In the genomic region with DNA sequence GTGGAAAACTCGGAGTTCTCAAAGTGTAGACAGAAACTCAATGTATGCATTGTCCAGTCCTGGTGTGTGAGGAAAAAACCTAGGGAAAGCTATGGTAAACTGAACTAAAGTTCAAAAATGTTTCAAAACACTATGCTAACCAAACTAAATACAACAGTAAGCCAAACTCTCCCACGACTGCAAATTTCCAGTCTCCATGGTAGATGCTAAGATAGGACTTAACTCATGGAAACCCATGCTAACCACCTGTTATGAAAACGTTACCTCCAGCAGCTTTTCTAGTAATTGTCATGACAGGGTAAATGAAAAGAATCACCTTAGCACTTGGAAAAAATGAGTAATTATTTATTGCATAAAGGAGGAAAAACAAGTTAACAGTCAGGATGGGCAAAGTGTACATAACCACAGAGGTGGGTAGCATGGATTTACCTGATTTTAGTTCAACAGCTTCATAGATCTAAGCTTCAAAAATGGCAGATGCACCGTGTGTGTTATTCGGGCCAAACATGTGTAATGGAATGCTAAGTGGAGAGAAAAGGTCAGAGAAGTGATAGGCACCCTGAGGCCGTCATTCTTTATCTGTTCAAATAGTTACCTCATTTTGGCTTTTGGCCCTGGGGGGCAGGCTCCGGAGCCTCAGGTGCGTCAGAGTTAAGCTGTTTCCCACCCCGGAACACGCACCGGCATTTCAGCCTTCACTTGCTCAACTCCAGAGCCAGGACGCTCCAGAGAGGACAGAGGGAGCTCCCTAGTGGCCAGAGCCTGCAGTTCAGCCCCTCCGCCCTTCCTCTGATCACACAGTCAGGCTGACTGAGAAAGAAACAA, we compare ENCODE assay signal across 8 cellular contexts.
A peak's percentile ranks its signal among the peaks of the same experiment; 100 is the strongest.
DNase-seq lines count a peak whose midpoint lies in the region; ATAC-seq, FAIRE-seq and TF ChIP-seq lines count a peak whose summit lies in the region.

No MANE protein-coding gene starts in this region.

- peak; percentile 92 for TF ChIP-seq CTCF in BJ (IDR thresholded peaks at IDR 0.05; ENCODE audit: insufficient read depth, low read depth, low read length)

- H3K36me3 ChIP-seq in BJ (ENCODE audit: control insufficient read depth, insufficient read depth, low read length), result no peaks in the 10 kb centered on the region

- CTCF ChIA-PET in BJ (lab: Yijun Ruan, JAX), result interaction anchor here (0.6 to 4.2 kb wide), 30 partner anchors 8 to 574 kb away, joined by 3 to 60 read pairs (median 3); a partner anchor contains a TSS

- peak; percentile 99 for ATAC-seq in HG03378 (IDR thresholded peaks at IDR 0.05; ENCODE audit: unreplicated experiment)

- POLR2A ChIA-PET in BJ (lab: Charles Lee), result interaction anchor here (0.6 kb wide), 1 partner anchor 488 kb away, joined by 6 read pairs; a partner anchor contains a TSS

- no peaks in the 10 kb centered on the region for H3K27me3 ChIP-seq in BJ (ENCODE audit: control insufficient read depth, insufficient read depth, low read length)

- DNase-seq in BJ (ENCODE audit: low read depth) (no peak), GM19239 (ENCODE audit: insufficient read length, low spot score) (peak; percentile 71), NCI-H526 treated with DMSO at 0.1 percent for 48 hours (lab: John Stamatoyannopoulos, UW) (peak; percentile 72), dermis microvascular lymphatic vessel endothelial cell (ENCODE audit: low read depth in 2 of 2) (peak; percentile 38 to 76), lung microvascular endothelial cell (ENCODE audit: low read depth in 2 of 2) (peak; percentile 78 to 83)
- peak; percentile 64 to 72 for DNase-seq in activated CD4-positive, alpha-beta T cell treated with anti-CD3 and anti-CD28 coated beads, Interleukin-2, amount 50 U/mL, for 24 hours (ENCODE audit: low read depth in 1 of 2, low spot score in 1 of 2)
- peak; percentile 64 to 74 (median 71) for DNase-seq in stimulated activated CD4-positive, alpha-beta T cell treated with anti-CD3 and anti-CD28 coated beads, TNF-alpha, amount 100 ng/mL, for 4 hours (ENCODE audit: low read depth in 3 of 3)

- H3K4me3 ChIP-seq in BJ (ENCODE audit: low read depth, low read length), result no peak overlapping the region

- peak; percentile 94 for FAIRE-seq in GM19239 (lab: Jason Lieb, UNC)
